ENCODE assay signal across 8 cellular contexts in genomic region chr7:1225462-1226154, GRCh38. TPM values are rescaled to one million over a fixed set of nuclear protein-coding genes. Genes with fewer than 3 reads are reported as not detected.
DNase-seq lines count a peak whose midpoint lies in the region; ATAC-seq and TF ChIP-seq lines count a peak whose summit lies in the region.

No MANE protein-coding gene starts in this region.

- H3K27me3 Mint-ChIP-seq in activated T-cell treated with anti-CD3 and anti-CD28 coated beads, Interleukin-2, amount 50 U/mL, for 4 hours (ENCODE audit: low read depth) = peaks cover 70% of the 10 kb centered on the region
- peaks cover 9% of the 10 kb centered on the region for H3K27me3 Mint-ChIP-seq in glutamatergic neuron (ENCODE audit: unreplicated experiment)

- ATAC-seq in activated T-cell treated with anti-CD3 and anti-CD28 coated beads, Interleukin-2, amount 50 U/mL, for 4 hours = peak in 1 of 2 donors; percentile 50
- ATAC-seq in HG03354 (IDR thresholded peaks at IDR 0.05; ENCODE audit: poor library complexity, severe bottlenecking, unreplicated experiment) = no peak

- no peaks in the 10 kb centered on the region for H3K9me3 Mint-ChIP-seq in activated T-cell treated with anti-CD3 and anti-CD28 coated beads, Interleukin-2, amount 50 U/mL, for 4 hours
- H3K9me3 Mint-ChIP-seq in glutamatergic neuron (ENCODE audit: unreplicated experiment) = peaks cover 24% of the 10 kb centered on the region

- no peak overlapping the region for H3K4me3 Mint-ChIP-seq in activated T-cell treated with anti-CD3 and anti-CD28 coated beads, Interleukin-2, amount 50 U/mL, for 4 hours
- H3K4me3 Mint-ChIP-seq in glutamatergic neuron (ENCODE audit: unreplicated experiment) = peak overlapping the region; percentile 50

- H3K36me3 Mint-ChIP-seq in activated T-cell treated with anti-CD3 and anti-CD28 coated beads, Interleukin-2, amount 50 U/mL, for 4 hours (ENCODE audit: insufficient read depth) = no peaks in the 10 kb centered on the region
- H3K36me3 Mint-ChIP-seq in glutamatergic neuron (ENCODE audit: unreplicated experiment) = no peaks in the 10 kb centered on the region

- TF ChIP-seq CTCF in AG09319 (IDR thresholded peaks at IDR 0.05; ENCODE audit: low read depth, low read length) (peak; percentile 41), glutamatergic neuron (IDR thresholded peaks at IDR 0.05; ENCODE audit: partially characterized antibody, unreplicated experiment) (peak; percentile 97)

- peak overlapping the region; percentile 88 for H3K27ac Mint-ChIP-seq in glutamatergic neuron (ENCODE audit: unreplicated experiment)

- no peak for DNase-seq in AG09319 (ENCODE audit: extremely low read depth, low read depth)
- DNase-seq in HuH-7.5 (ENCODE audit: low spot score) = peak; percentile 95
- DNase-seq in activated T-cell treated with anti-CD3 and anti-CD28 coated beads, Interleukin-2, amount 50 U/mL, for 4 hours = peak; percentile 42
- peak; percentile 84 for DNase-seq in glutamatergic neuron
- DNase-seq in stimulated activated CD4-positive, alpha-beta T cell treated with anti-CD3 and anti-CD28 coated beads, Interleukin-2, amount 100 ng/mL, for 24 hours = peak; percentile 63 to 64
- no peak for DNase-seq in HK-2 (ENCODE audit: unreplicated experiment)
- DNase-seq in NCI-H510A treated with DMSO at 0.1 percent for 48 hours (lab: John Stamatoyannopoulos, UW) = no peak

- H3K4me1 Mint-ChIP-seq in activated T-cell treated with anti-CD3 and anti-CD28 coated beads, Interleukin-2, amount 50 U/mL, for 4 hours (ENCODE audit: low read depth) = peaks cover 4% of the 10 kb centered on the region
- H3K4me1 Mint-ChIP-seq in glutamatergic neuron (ENCODE audit: low read depth, unreplicated experiment) = peaks cover 37% of the 10 kb centered on the region

RNA-seq across cellular contexts. Expression of gene UNCX, which starts 7.1 kb away (rescaled TPM):
- total RNA-seq in activated T-cell treated with anti-CD3 and anti-CD28 coated beads, Interleukin-2, amount 50 U/mL, for 4 hours = not detected
- total RNA-seq in glutamatergic neuron (ENCODE audit: unreplicated experiment) = 106 TPM

Comparison
In these comparisons a context has a peak if more than half of its experiments do, and no peak if none do; other contexts are left out.
1. DNase-seq: peak in HuH-7.5 (single experiment), activated T-cell treated with anti-CD3 and anti-CD28 coated beads, Interleukin-2, amount 50 U/mL, for 4 hours (single experiment), glutamatergic neuron (single experiment) and stimulated activated CD4-positive, alpha-beta T cell treated with anti-CD3 and anti-CD28 coated beads, Interleukin-2, amount 100 ng/mL, for 24 hours (2 of 2); none in AG09319 (single experiment), HK-2 (single experiment) and NCI-H510A treated with DMSO at 0.1 percent for 48 hours (single experiment).
2. RNA of gene UNCX, which starts 7.1 kb away (total RNA-seq): 106 TPM in glutamatergic neuron (single experiment); not detected in activated T-cell treated with anti-CD3 and anti-CD28 coated beads, Interleukin-2, amount 50 U/mL, for 4 hours; every median in the first group is over 100 times any median in the second.